7 cellular contexts compared by ENCODE assay signal in genomic region chr17:45600050-45601012, GRCh38.
DNase-seq lines count a peak whose midpoint lies in the region; ATAC-seq, FAIRE-seq and TF ChIP-seq lines count a peak whose summit lies in the region.
"Not testable (repeated sequence)": the region's sequence is repeated elsewhere in the genome, so short reads cannot be mapped to it uniquely, and the experiment has no call there.

No MANE protein-coding gene starts in this region.

- in situ Hi-C loops in HepG2 (cut with HindIII; ENCODE audit: extremely low pct_ligation_motif_present, low pct_unique_long_range_greater_than_20kb) = not testable (repeated sequence)

- H3K27ac Mint-ChIP-seq in activated CD4-positive, alpha-beta memory T cell treated with anti-CD3 and anti-CD28 coated beads, Interleukin-2, amount 10 ng/mL, durations not matched to agents 7 days and 5 days = peak overlapping the region; percentile 63
- H3K27ac Mint-ChIP-seq in activated naive CD4-positive, alpha-beta T cell treated with anti-CD3 and anti-CD28 coated beads, Interleukin-2, amount 50 U/mL, for 72 hours = not testable (repeated sequence)

- not testable (repeated sequence) for H3K9ac ChIP-seq in HepG2 (ENCODE audit: insufficient read depth, low read depth, low read length)

- not testable (repeated sequence) for H3K27me3 ChIP-seq in HepG2 (ENCODE audit: control insufficient read depth in 1 of 2, insufficient read depth in 2 of 2, low read length in 2 of 2)

- intact Hi-C loops in OCI-LY7 (cut with micrococcal nuclease; ENCODE audit: unreplicated experiment); HepG2 (cut with micrococcal nuclease; ENCODE audit: unreplicated experiment); sciatic nerve (cut with DNase I): not testable (repeated sequence)

- not testable (repeated sequence) for FAIRE-seq in HepG2 (lab: Jason Lieb, UNC)

- H3K4me2 ChIP-seq in OCI-LY7 (ENCODE audit: low read length) = peak overlapping the region; percentile 18; the same call in 1 of the 2 replicates
- not testable (repeated sequence) for H3K4me2 ChIP-seq in HepG2 (ENCODE audit: low read depth, low read length)

- not testable (repeated sequence) for H3K9me3 ChIP-seq in OCI-LY7 (ENCODE audit: low read length); HepG2 (ENCODE audit: low read length)

- not testable (repeated sequence) for H3K79me2 ChIP-seq in OCI-LY7 (ENCODE audit: insufficient read depth, low read depth, low read length); HepG2 (ENCODE audit: insufficient read depth, low read length)

- ATAC-seq in activated naive CD4-positive, alpha-beta T cell treated with anti-CD3 and anti-CD28 coated beads, Interleukin-2, amount 50 U/mL, for 72 hours = peak; percentile 35 to 88
- ATAC-seq in esophagus mucosa (peak; percentile 55), HepG2 (peak; percentile 73), sciatic nerve (peak; percentile 17)

- not testable (repeated sequence) for TF ChIP-seq EP300 in HepG2 (IDR thresholded peaks at IDR 0.05; ENCODE audit: low read depth in 2 of 2, low read length in 2 of 2); HepG2 (CRISPR knock-in tag; IDR thresholded peaks at IDR 0.05; ENCODE audit: borderline replicate concordance)

- not testable (repeated sequence) for H3K9me2 ChIP-seq in OCI-LY7 (ENCODE audit: insufficient read depth, low read length)

- not testable (repeated sequence) for TF ChIP-seq CTCF in OCI-LY7 (conservative IDR thresholded peaks at IDR 0.05; ENCODE audit: low read length); HepG2 (CRISPR knock-in tag; IDR thresholded peaks at IDR 0.05)

- H3K27me3 Mint-ChIP-seq in activated CD4-positive, alpha-beta memory T cell treated with anti-CD3 and anti-CD28 coated beads, Interleukin-2, amount 10 ng/mL, durations not matched to agents 7 days and 5 days = not testable (repeated sequence)

- H4K20me1 ChIP-seq in OCI-LY7 (ENCODE audit: insufficient read depth, low read length); HepG2 (ENCODE audit: insufficient read depth, low read length): not testable (repeated sequence)

- H3K4me3 ChIP-seq in OCI-LY7 (ENCODE audit: low read depth, low read length, poor library complexity, severe bottlenecking); HepG2 (replicated peaks in 1 of 3; ENCODE audit: insufficient read depth in 1 of 3, low read depth in 2 of 3, low read length in 3 of 3): not testable (repeated sequence)

- not testable (repeated sequence) for BruUV-seq in OCI-LY7 (replicated peaks; lab: Mats Ljungman, UMichigan); HepG2 (replicated peaks; lab: Mats Ljungman, UMichigan)

- not testable (repeated sequence) for H3K4me3 Mint-ChIP-seq in activated CD4-positive, alpha-beta memory T cell treated with anti-CD3 and anti-CD28 coated beads, Interleukin-2, amount 10 ng/mL, durations not matched to agents 7 days and 5 days

- peaks cover 14% of the 10 kb centered on the region for H3K4me1 ChIP-seq in OCI-LY7 (ENCODE audit: insufficient read depth, low read length, poor library complexity, severe bottlenecking)
- H3K4me1 ChIP-seq in HepG2 (ENCODE audit: insufficient read depth, low read length) = not testable (repeated sequence)

- CTCF ChIA-PET in OCI-LY7 (lab: Charles Lee; ENCODE audit: unreplicated experiment); activated CD4-positive, alpha-beta memory T cell treated with anti-CD3 and anti-CD28 coated beads, Interleukin-2, amount 10 ng/mL, durations not matched to agents 7 days and 5 days (lab: Charles Lee); HepG2 (lab: Yijun Ruan, JAX; ENCODE audit: low intra/inter-chr PET ratio, low total read pairs): not testable (repeated sequence)

- not testable (repeated sequence) for H3K36me3 ChIP-seq in OCI-LY7 (ENCODE audit: insufficient read depth, low read length); HepG2 (replicated peaks in 1 of 2; ENCODE audit: control insufficient read depth in 1 of 2, insufficient read depth in 2 of 2, low read length in 2 of 2)

- H3K9me3 Mint-ChIP-seq in activated CD4-positive, alpha-beta memory T cell treated with anti-CD3 and anti-CD28 coated beads, Interleukin-2, amount 10 ng/mL, durations not matched to agents 7 days and 5 days; activated naive CD4-positive, alpha-beta T cell treated with anti-CD3 and anti-CD28 coated beads, Interleukin-2, amount 50 U/mL, for 72 hours: not testable (repeated sequence)

- H2AFZ ChIP-seq in OCI-LY7 (ENCODE audit: low read length) = 0 out of 2 replicates have a peak overlapping the region, but pooled peaks have one; percentile 32
- not testable (repeated sequence) for H2AFZ ChIP-seq in HepG2 (ENCODE audit: low read length)

- DNase-seq in EH (ENCODE audit: low read depth) = peak; percentile 38
- DNase-seq in OCI-LY7 (ENCODE audit: low spot score); activated CD4-positive, alpha-beta memory T cell treated with anti-CD3 and anti-CD28 coated beads, Interleukin-2, amount 10 ng/mL, durations not matched to agents 7 days and 5 days; activated naive CD4-positive, alpha-beta T cell treated with anti-CD3 and anti-CD28 coated beads, Interleukin-2, amount 50 U/mL, for 72 hours (ENCODE audit: low spot score in 2 of 2); HepG2 (ENCODE audit: low spot score); sciatic nerve (ENCODE audit: low spot score): not testable (repeated sequence)

- TF ChIP-seq RAD21 in HepG2 (CRISPR knock-in tag; IDR thresholded peaks at IDR 0.05) = not testable (repeated sequence)

- POLR2A ChIA-PET in OCI-LY7 (lab: Charles Lee); activated CD4-positive, alpha-beta memory T cell treated with anti-CD3 and anti-CD28 coated beads, Interleukin-2, amount 10 ng/mL, durations not matched to agents 7 days and 5 days (lab: Charles Lee); HepG2 (lab: Yijun Ruan, JAX): not testable (repeated sequence)

- 51% methylated on average over 7 of the region's 21 CpGs for WGBS in HepG2 (ENCODE audit: low lambda C conversion rate)

- H3K4me1 Mint-ChIP-seq in activated CD4-positive, alpha-beta memory T cell treated with anti-CD3 and anti-CD28 coated beads, Interleukin-2, amount 10 ng/mL, durations not matched to agents 7 days and 5 days = not testable (repeated sequence)

- not testable (repeated sequence) for H3K36me3 Mint-ChIP-seq in activated CD4-positive, alpha-beta memory T cell treated with anti-CD3 and anti-CD28 coated beads, Interleukin-2, amount 10 ng/mL, durations not matched to agents 7 days and 5 days (ENCODE audit: low read depth); activated naive CD4-positive, alpha-beta T cell treated with anti-CD3 and anti-CD28 coated beads, Interleukin-2, amount 50 U/mL, for 72 hours

- TF ChIP-seq POLR2A in HepG2 (IDR thresholded peaks at IDR 0.05; ENCODE audit: insufficient read depth in 1 of 2, low read depth in 2 of 2, low read length in 2 of 2) = not testable (repeated sequence)

- H3K27ac ChIP-seq in OCI-LY7 (ENCODE audit: low read depth, low read length, poor library complexity, severe bottlenecking); HepG2 (ENCODE audit: extremely low read length, insufficient read depth, low read length): not testable (repeated sequence)

Comparison
In these comparisons a context has a peak if more than half of its experiments do, and no peak if none do; other contexts are left out.
1. ATAC-seq: peak in every context shown above with its lines; median percentile 73 in HepG2; 62 in activated naive CD4-positive, alpha-beta T cell treated with anti-CD3 and anti-CD28 coated beads, Interleukin-2, amount 50 U/mL, for 72 hours; 55 in esophagus mucosa; 17 in sciatic nerve.